In genomic region chr22:50325444-50326224, GRCh38 we compare ENCODE assay signal across 11 cellular contexts. TPM values are rescaled to one million over a fixed set of nuclear protein-coding genes. Genes with fewer than 3 reads are reported as not detected.
DNase-seq lines count a peak whose midpoint lies in the region; ATAC-seq, FAIRE-seq and TF ChIP-seq lines count a peak whose summit lies in the region.
"Had no signal": no experiment of that assay in that cellular context is flagged by ENCODE, and none has a peak within 500 bp of the region (broad histone marks: within the 10 kb centered on the region; RNA-seq: fewer than 3 reads in every experiment).

No MANE protein-coding gene starts in this region.

- H3K27ac Mint-ChIP-seq in naive B cell = peak overlapping the region in 5 of 6 donors; percentile 57 to 92 (median 73)

- peaks cover 11% of the 10 kb centered on the region for H3K79me2 ChIP-seq in K562 (ENCODE audit: control insufficient read depth, insufficient read depth, low read length)

- H2AFZ ChIP-seq in K562 (ENCODE audit: low read depth, low read length) = no peak overlapping the region

- 56% methylated on average over 19 of the region's 19 CpGs for WGBS in K562 (ENCODE audit: insufficient coverage, low coverage, missing lambda C conversion rate)

- no peak for TF ChIP-seq POLR2A in K562 (conservative IDR thresholded peaks at IDR 0.05)

- intact Hi-C loops in K562 (cut with micrococcal nuclease) = loop anchor here (5.0 kb wide), 1 partner anchor 53 kb away; the partner anchor contains the start of gene MAPK11

- H3K4me1 ChIP-seq in BLaER1 (peaks cover 61% of the 10 kb centered on the region), HEK293 (ENCODE audit: control insufficient read depth, insufficient read depth, low read length) (no peaks in the 10 kb centered on the region), K562 (replicated peaks in 1 of 2; ENCODE audit: control insufficient read depth in 2 of 2, insufficient read depth in 2 of 2, low read length in 2 of 2) (peaks cover 2 to 33% of the 10 kb centered on the region in 2 experiments; a peak in 4 of 5 replicates)

- FAIRE-seq in K562 (lab: Jason Lieb, UNC) = no peak
- FAIRE-seq: bronchial epithelial cell had no signal

- H3K9ac ChIP-seq in BLaER1 (no peak overlapping the region), K562 (ENCODE audit: insufficient read depth in 1 of 2, low read depth in 2 of 2, low read length in 2 of 2) (peak overlapping the region in 1 of 2 experiments; percentile 98; a peak in 2 of 4 replicates)

- POLR2A ChIA-PET in HEK293 (lab: Yijun Ruan, JAX) = interaction anchor here (0.7 to 2.2 kb wide), 3 partner anchors 19 to 137 kb away, joined by 7 to 9 read pairs (median 7); partner anchors contain the start of gene HDAC10
- POLR2A ChIA-PET in K562 (lab: Yijun Ruan, JAX) = interaction anchor here (0.7 kb wide), 1 partner anchor 16 kb away, joined by 3 read pairs; no protein-coding TSS in a partner anchor
- POLR2A ChIA-PET in HEK293T (lab: Yijun Ruan, JAX) = interaction anchor here (0.9 to 2.0 kb wide), 4 partner anchors 9 to 19 kb away, joined by 3 to 6 read pairs (median 4); partner anchors contain the start of gene PLXNB2

- no peak for TF ChIP-seq CTCF in HEK293 (tag by site-specific recombination; IDR thresholded peaks at IDR 0.05)
- TF ChIP-seq CTCF in K562 (IDR thresholded peaks at IDR 0.05 in 2 of 3, conservative IDR thresholded peaks at IDR 0.05 in 1 of 3; ENCODE audit: insufficient read depth in 2 of 3, low read depth in 1 of 3, low read length in 3 of 3) = no peak

- ATAC-seq in K562 (no peak), naive B cell (ENCODE audit: low read depth in 2 of 2) (no peak), HG03196 (IDR thresholded peaks at IDR 0.05; ENCODE audit: unreplicated experiment) (no peak), GM18867 (IDR thresholded peaks at IDR 0.05; ENCODE audit: unreplicated experiment) (no peak)

- H3K27ac ChIP-seq in BLaER1 (no peak overlapping the region), HEK293 (ENCODE audit: extremely low read depth, low read depth, low read length) (no peak overlapping the region), K562 (ENCODE audit: extremely low read depth, low read depth, low read length) (no peak overlapping the region)

- no TSS peak for BruUV-seq in K562 (replicated peaks; lab: Mats Ljungman, UMichigan)

- DNase-seq in K562 (ENCODE audit: extremely low read depth in 1 of 4, low spot score in 3 of 4) (peak in 1 of 4 experiments; percentile 4), naive B cell (no peak), HEK293T (ENCODE audit: extremely low spot score) (no peak), NCI-H226 (no peak)
- DNase-seq: left lung, NCI-H1105 had no signal

- H3K4me3 Mint-ChIP-seq in naive B cell = peak overlapping the region; percentile 73 to 92 (median 85)

- H3K9me1 ChIP-seq in K562 (ENCODE audit: control insufficient read depth, insufficient read depth, low read length) = no peaks in the 10 kb centered on the region

- in situ Hi-C loops in K562 (cut with MboI) = loop anchor here (5.0 kb wide), 1 partner anchor 53 kb away; the partner anchor contains the start of gene MAPK11

- TF ChIP-seq EP300 in K562 (IDR thresholded peaks at IDR 0.05; ENCODE audit: low read length) = no peak

- H3K27me3 ChIP-seq in BLaER1 (0 out of 2 replicates have a peak, but pooled peaks cover 3% of the 10 kb centered on the region), K562 (ENCODE audit: control insufficient read depth in 2 of 2, insufficient read depth in 2 of 2, low read length in 2 of 2) (no peaks in the 10 kb centered on the region)
- H3K27me3 ChIP-seq: left lung had no signal

- peaks cover 11 to 14% (median 13%) of the 10 kb centered on the region in 3 donors for H3K4me1 Mint-ChIP-seq in naive B cell

- no peak overlapping the region for H3K4me3 ChIP-seq in BLaER1
- H3K4me3 ChIP-seq in HEK293 (ENCODE audit: low read depth, low read length) = no peak overlapping the region
- H3K4me3 ChIP-seq in K562 = no peak overlapping the region

- CTCF ChIA-PET in HEK293 (lab: Yijun Ruan, JAX) (interaction anchor here (0.6 to 2.0 kb wide), 13 partner anchors 9 to 74 kb away, joined by 3 to 12 read pairs (median 4); partner anchors contain the start of gene HDAC10), K562 (lab: Yijun Ruan, JAX; ENCODE audit: low intra/inter-chr PET ratio) (no interaction called here), HEK293T (lab: Yijun Ruan, JAX) (interaction anchor here (0.6 to 0.8 kb wide), 3 partner anchors 69 to 151 kb away, joined by 3 to 4 read pairs (median 3); no protein-coding TSS in a partner anchor)

- H4K20me1 ChIP-seq in BLaER1 = no peaks in the 10 kb centered on the region
- H4K20me1 ChIP-seq in K562 (replicated peaks; ENCODE audit: control insufficient read depth, insufficient read depth, low read length) = no peaks in the 10 kb centered on the region

- H3K36me3 Mint-ChIP-seq in naive B cell = no peaks in the 10 kb centered on the region

- H3K9me3 Mint-ChIP-seq in naive B cell = no peaks in the 10 kb centered on the region

- no peaks in the 10 kb centered on the region for H3K9me3 ChIP-seq in BLaER1
- no peaks in the 10 kb centered on the region for H3K9me3 ChIP-seq in HEK293 (ENCODE audit: control insufficient read depth, insufficient read depth, low read depth, low read length)
- H3K9me3 ChIP-seq in K562 (replicated peaks; ENCODE audit: control insufficient read depth, insufficient read depth, low read depth, low read length) = no peaks in the 10 kb centered on the region
- H3K9me3 ChIP-seq: left lung had no signal

- H3K36me3 ChIP-seq in BLaER1 = no peaks in the 10 kb centered on the region
- H3K36me3 ChIP-seq in HEK293 (ENCODE audit: control insufficient read depth in 2 of 2, insufficient read depth in 1 of 2, low read length in 2 of 2) = no peaks in the 10 kb centered on the region
- H3K36me3 ChIP-seq in K562 (ENCODE audit: control insufficient read depth, insufficient read depth, low read length) = no peaks in the 10 kb centered on the region
- H3K36me3 ChIP-seq: left lung had no signal

- no peak for TF ChIP-seq RAD21 in K562 (CRISPR knock-in tag; conservative IDR thresholded peaks at IDR 0.05 in 1 of 2, IDR thresholded peaks at IDR 0.05 in 1 of 2)

- H3K27me3 Mint-ChIP-seq in naive B cell = peaks cover 0 to 5% (median 0%) of the 10 kb centered on the region in 3 donors

- H3K4me2 ChIP-seq in BLaER1 = peak overlapping the region; percentile 89
- peak overlapping the region; percentile 66; the same call in 1 of the 2 replicates for H3K4me2 ChIP-seq in K562 (ENCODE audit: insufficient read depth, low read length)

RNA-seq across cellular contexts. Expression of gene DENND6B, which starts 1.2 kb away (rescaled TPM):
- 6.5 and 21.7 TPM in 2 replicates for total RNA-seq in K562 (2011; cell fraction: chromatin; rRNA removed; ENCODE audit: low replicate concordance)
- total RNA-seq in K562 (2011; cell fraction: nucleolus; rRNA removed) = 12.5 and 13.4 TPM in 2 replicates
- 8.5 and 9.8 TPM in 2 replicates for total RNA-seq in K562 (2011; cell fraction: nucleoplasm; rRNA removed)
- total RNA-seq in K562 (2014; rRNA removed) (1.5 and 2.3 TPM in 2 replicates), K562 (2014; rRNA removed; fragmentation: Illumina TruSeq; extraction: Trizol) (0.26 and 0.29 TPM in 2 replicates), K562 (2015; rRNA removed; fragmentation: Illumina TruSeq; extraction: Trizol) (0.83 TPM in 2 replicates), K562 (2021) (3.1 and 3.2 TPM in 2 replicates)
- polyA plus RNA-seq in K562 (2011; rRNA removed) (2.0 and 3.4 TPM in 2 replicates), K562 (2014; fragmentation: Illumina TruSeq; extraction: Trizol) (1.7 and 2.0 TPM in 2 replicates), K562 (2014; fragmentation: Nextera tagmentation; extraction: Ambion mirVana) (under 1 TPM; 0.07 to 0.31 TPM), K562 (2014; rRNA removed) (3.1 and 3.7 TPM in 2 replicates), naive B cell (ENCODE audit: low read depth in 6 of 6) (under 1 TPM in 5 of 6 donors, not detected in 1; 0.05 to 0.43 (median 0.28) TPM)
- polyA plus RNA-seq in K562 (2011; cell fraction: cytosol; rRNA removed) = 2.9 and 5.9 TPM in 2 replicates
- 18.3 and 38.3 TPM in 2 replicates for polyA plus RNA-seq in K562 (2011; cell fraction: nucleus; rRNA removed)
- polyA plus RNA-seq in K562 (2012) = 2.7 and 5.8 TPM in 2 replicates
- 0.48 and 0.84 TPM in 2 replicates for polyA minus RNA-seq in K562 (2011; rRNA and poly(A)+ RNA removed)
- 1.8 and 3.2 TPM in 2 replicates for polyA minus RNA-seq in K562 (2011; cell fraction: cytosol; rRNA and poly(A)+ RNA removed)
- 2.6 and 3.8 TPM in 2 replicates for polyA minus RNA-seq in K562 (2011; cell fraction: nucleus; rRNA and poly(A)+ RNA removed)

RNA-seq across cellular contexts. Expression of gene PPP6R2, which starts 17.5 kb away (rescaled TPM):
- total RNA-seq in K562 (2011; cell fraction: chromatin; rRNA removed; ENCODE audit: low replicate concordance) = 97.0 and 226 TPM in 2 replicates
- total RNA-seq in K562 (2011; cell fraction: nucleolus; rRNA removed) = 102 and 113 TPM in 2 replicates
- 69.3 and 79.1 TPM in 2 replicates for total RNA-seq in K562 (2011; cell fraction: nucleoplasm; rRNA removed)
- total RNA-seq in K562 (2014; rRNA removed) = 33.6 and 45.2 TPM in 2 replicates
- total RNA-seq in K562 (2014; rRNA removed; fragmentation: Illumina TruSeq; extraction: Trizol) = 7.7 and 9.2 TPM in 2 replicates
- total RNA-seq in K562 (2015; rRNA removed; fragmentation: Illumina TruSeq; extraction: Trizol) = 21.4 and 22.1 TPM in 2 replicates
- 35.8 and 39.8 TPM in 2 replicates for total RNA-seq in K562 (2021)
- 24.1 and 33.0 TPM in 2 replicates for polyA plus RNA-seq in K562 (2011; rRNA removed)
- polyA plus RNA-seq in K562 (2011; cell fraction: cytosol; rRNA removed) = 30.1 and 36.3 TPM in 2 replicates
- 112 and 152 TPM in 2 replicates for polyA plus RNA-seq in K562 (2011; cell fraction: nucleus; rRNA removed)
- 27.4 and 43.9 TPM in 2 replicates for polyA plus RNA-seq in K562 (2012)
- polyA plus RNA-seq in K562 (2014; fragmentation: Illumina TruSeq; extraction: Trizol) = 17.9 and 28.4 TPM in 2 replicates
- polyA plus RNA-seq in K562 (2014; fragmentation: Nextera tagmentation; extraction: Ambion mirVana) = under 1 TPM; 0.32 to 0.74 TPM
- 37.5 and 39.3 TPM in 2 replicates for polyA plus RNA-seq in K562 (2014; rRNA removed)
- polyA minus RNA-seq in K562 (2011; rRNA and poly(A)+ RNA removed) = 17.5 and 21.0 TPM in 2 replicates
- polyA minus RNA-seq in K562 (2011; cell fraction: cytosol; rRNA and poly(A)+ RNA removed) = 15.7 and 22.8 TPM in 2 replicates
- 27.3 and 36.0 TPM in 2 replicates for polyA minus RNA-seq in K562 (2011; cell fraction: nucleus; rRNA and poly(A)+ RNA removed)
- 10 to 100 TPM; 11.9 to 28.1 (median 16.2) TPM for polyA plus RNA-seq in naive B cell (ENCODE audit: low read depth in 6 of 6)

RNA-seq across cellular contexts. Expression of gene PLXNB2, which starts 18.2 kb away (rescaled TPM):
- total RNA-seq in K562 (2011; cell fraction: chromatin; rRNA removed; ENCODE audit: low replicate concordance) = 72.8 and 193 TPM in 2 replicates
- total RNA-seq in K562 (2011; cell fraction: nucleolus; rRNA removed) = 120 and 131 TPM in 2 replicates
- 71.3 and 73.4 TPM in 2 replicates for total RNA-seq in K562 (2011; cell fraction: nucleoplasm; rRNA removed)
- total RNA-seq in K562 (2014; rRNA removed) = 16.9 and 22.7 TPM in 2 replicates
- 3.2 and 4.8 TPM in 2 replicates for total RNA-seq in K562 (2014; rRNA removed; fragmentation: Illumina TruSeq; extraction: Trizol)
- total RNA-seq in K562 (2015; rRNA removed; fragmentation: Illumina TruSeq; extraction: Trizol) = 9.9 and 11.3 TPM in 2 replicates
- total RNA-seq in K562 (2021) = 45.1 and 48.0 TPM in 2 replicates
- 17.4 and 26.1 TPM in 2 replicates for polyA plus RNA-seq in K562 (2011; rRNA removed)
- polyA plus RNA-seq in K562 (2011; cell fraction: cytosol; rRNA removed) = 21.9 and 41.4 TPM in 2 replicates
- 101 and 150 TPM in 2 replicates for polyA plus RNA-seq in K562 (2011; cell fraction: nucleus; rRNA removed)
- 30.4 and 43.6 TPM in 2 replicates for polyA plus RNA-seq in K562 (2012)
- polyA plus RNA-seq in K562 (2014; fragmentation: Illumina TruSeq; extraction: Trizol) = 13.6 and 22.0 TPM in 2 replicates
- polyA plus RNA-seq in K562 (2014; fragmentation: Nextera tagmentation; extraction: Ambion mirVana) = under 1 TPM; 0.15 to 0.81 TPM
- 20.7 and 24.6 TPM in 2 replicates for polyA plus RNA-seq in K562 (2014; rRNA removed)
- polyA minus RNA-seq in K562 (2011; rRNA and poly(A)+ RNA removed) = 14.1 and 21.8 TPM in 2 replicates
- 37.2 and 59.9 TPM in 2 replicates for polyA minus RNA-seq in K562 (2011; cell fraction: cytosol; rRNA and poly(A)+ RNA removed)
- 30.4 and 32.4 TPM in 2 replicates for polyA minus RNA-seq in K562 (2011; cell fraction: nucleus; rRNA and poly(A)+ RNA removed)
- 1 to 10 TPM in 2 of 6 donors, under 1 TPM in 3, not detected in 1; 0.46 to 1.1 (median 0.66) TPM for polyA plus RNA-seq in naive B cell (ENCODE audit: low read depth in 6 of 6)

RNA-seq across cellular contexts. Expression of gene MAPK11, which starts 55.5 kb away (rescaled TPM):
- 6.0 and 15.3 TPM in 2 replicates for total RNA-seq in K562 (2011; cell fraction: chromatin; rRNA removed; ENCODE audit: low replicate concordance)
- 11.8 and 12.5 TPM in 2 replicates for total RNA-seq in K562 (2011; cell fraction: nucleolus; rRNA removed)
- total RNA-seq in K562 (2011; cell fraction: nucleoplasm; rRNA removed) = 6.0 and 6.7 TPM in 2 replicates
- 9.6 and 9.8 TPM in 2 replicates for total RNA-seq in K562 (2014; rRNA removed)
- 1.9 and 2.5 TPM in 2 replicates for total RNA-seq in K562 (2014; rRNA removed; fragmentation: Illumina TruSeq; extraction: Trizol)
- 5.3 and 5.8 TPM in 2 replicates for total RNA-seq in K562 (2015; rRNA removed; fragmentation: Illumina TruSeq; extraction: Trizol)
- 12.8 and 14.6 TPM in 2 replicates for total RNA-seq in K562 (2021)
- polyA plus RNA-seq in K562 (2011; rRNA removed) = 5.1 and 7.0 TPM in 2 replicates
- polyA plus RNA-seq in K562 (2011; cell fraction: cytosol; rRNA removed) = 5.6 and 12.8 TPM in 2 replicates
- polyA plus RNA-seq in K562 (2011; cell fraction: nucleus; rRNA removed) = 39.5 and 60.0 TPM in 2 replicates
- 9.9 and 19.7 TPM in 2 replicates for polyA plus RNA-seq in K562 (2012)
- 5.7 and 7.0 TPM in 2 replicates for polyA plus RNA-seq in K562 (2014; fragmentation: Illumina TruSeq; extraction: Trizol)
- under 1 TPM; 0.06 to 0.10 TPM for polyA plus RNA-seq in K562 (2014; fragmentation: Nextera tagmentation; extraction: Ambion mirVana)
- polyA plus RNA-seq in K562 (2014; rRNA removed) = 10.6 and 11.5 TPM in 2 replicates
- polyA minus RNA-seq in K562 (2011; rRNA and poly(A)+ RNA removed) = 1.4 and 3.6 TPM in 2 replicates
- polyA minus RNA-seq in K562 (2011; cell fraction: cytosol; rRNA and poly(A)+ RNA removed) = 5.2 and 6.5 TPM in 2 replicates
- polyA minus RNA-seq in K562 (2011; cell fraction: nucleus; rRNA and poly(A)+ RNA removed) = 6.1 and 6.3 TPM in 2 replicates
- polyA plus RNA-seq in naive B cell (ENCODE audit: low read depth in 6 of 6) = under 1 TPM in 3 of 6 donors, not detected in 3; 0.17 to 0.21 (median 0.19) TPM
